Comparison of ENCODE assay signal across 12 cellular contexts in the genomic region with DNA sequence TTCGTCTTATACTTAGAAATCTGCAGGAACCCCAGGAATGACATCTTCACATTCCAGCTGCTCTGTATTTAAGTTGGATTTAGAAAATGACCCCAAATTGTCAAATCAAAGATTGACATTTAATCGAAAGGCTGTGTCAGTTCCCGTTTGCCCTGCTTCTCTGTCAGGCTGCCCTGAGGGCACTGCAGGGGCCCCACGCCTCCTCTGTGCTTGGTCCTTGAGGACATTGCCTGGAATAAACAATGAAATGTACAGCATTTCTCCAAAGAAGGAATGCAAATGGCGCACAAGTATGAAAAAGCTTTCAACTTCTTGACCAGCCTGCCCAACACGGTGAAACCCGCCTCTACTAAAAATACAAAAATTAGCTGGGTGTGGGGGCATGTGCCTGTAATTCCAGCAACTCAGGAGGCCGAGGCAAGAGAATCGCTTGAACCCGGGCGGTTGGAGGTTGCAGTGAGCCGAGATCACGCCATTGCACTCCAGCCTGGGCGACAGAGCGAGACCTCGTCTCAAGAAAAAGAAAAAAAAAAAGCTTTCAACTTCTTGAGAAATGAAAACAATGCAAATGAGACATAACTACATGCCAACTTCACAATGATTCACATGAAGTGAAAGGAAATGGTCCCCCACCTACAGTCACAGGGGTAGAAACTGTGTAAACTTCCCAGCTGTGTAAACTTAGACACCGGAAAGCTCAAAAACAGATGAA. TPM values are rescaled to one million over a fixed set of nuclear protein-coding genes. Genes with fewer than 3 reads are reported as not detected.
DNase-seq lines count a peak whose midpoint lies in the region; ATAC-seq and TF ChIP-seq lines count a peak whose summit lies in the region.
"Had no signal": no experiment of that assay in that cellular context is flagged by ENCODE, and none has a peak within 500 bp of the region (broad histone marks: within the 10 kb centered on the region; RNA-seq: fewer than 3 reads in every experiment).

No MANE protein-coding gene starts in this region.

- H3K27me3 Mint-ChIP-seq in activated CD8-positive, alpha-beta memory T cell treated with anti-CD3 and anti-CD28 coated beads, Interleukin-2, amount 10 ng/mL, durations not matched to agents 7 days and 5 days: no peaks in the 10 kb centered on the region
- H3K27me3 Mint-ChIP-seq in activated CD4-positive, alpha-beta memory T cell treated with anti-CD3 and anti-CD28 coated beads, Interleukin-2, amount 10 ng/mL, durations not matched to agents 7 days and 5 days: no peaks in the 10 kb centered on the region

- peaks cover 32% of the 10 kb centered on the region for H3K36me3 Mint-ChIP-seq in activated CD8-positive, alpha-beta memory T cell treated with anti-CD3 and anti-CD28 coated beads, Interleukin-2, amount 10 ng/mL, durations not matched to agents 7 days and 5 days
- peaks cover 34% of the 10 kb centered on the region for H3K36me3 Mint-ChIP-seq in activated CD4-positive, alpha-beta memory T cell treated with anti-CD3 and anti-CD28 coated beads, Interleukin-2, amount 10 ng/mL, durations not matched to agents 7 days and 5 days (ENCODE audit: low read depth)

- H3K4me2 ChIP-seq in neuronal stem cell (ENCODE audit: insufficient read depth, low read length, poor library complexity, severe bottlenecking): no peak overlapping the region

- H3K23ac ChIP-seq in neuronal stem cell (ENCODE audit: low read depth, low read length, poor library complexity): no peak overlapping the region

- no peak overlapping the region for H2AFZ ChIP-seq in neuronal stem cell (ENCODE audit: low read length)

- intact Hi-C loops in spleen (cut with DNase I; ENCODE audit: low total_unique reads): no loop called here

- H3K27me3 ChIP-seq in spleen (replicated peaks in 1 of 7): peaks cover 0 to 5% (median 0%) of the 10 kb centered on the region in 7 donors
- peaks cover 0 to 2% (median 0%) of the 10 kb centered on the region in 3 experiments for H3K27me3 ChIP-seq in neuronal stem cell (ENCODE audit: control insufficient read depth in 3 of 3, insufficient read depth in 3 of 3, low read depth in 1 of 3, low read length in 3 of 3)
- H3K27me3 ChIP-seq: suprapubic skin had no signal

- whole genome bisulfite sequencing in spleen, 5 donors: 54 to 73% (median 69%) methylated on average over 17 of the region's 17 CpGs
- WGBS in neuronal stem cell (ENCODE audit: extremely low coverage in 2 of 2, insufficient read length in 2 of 2, insufficient replicate concordance in 1 of 2), 2 donors: no CpG with 5 or more reads among the region's 17 CpGs

- CTCF ChIA-PET in activated CD8-positive, alpha-beta memory T cell treated with anti-CD3 and anti-CD28 coated beads, Interleukin-2, amount 10 ng/mL, durations not matched to agents 7 days and 5 days (lab: Charles Lee): interaction anchor here (0.8 to 3.1 kb wide), 8 partner anchors 11 to 50 kb away, joined by 3 to 17 read pairs (median 4); a partner anchor contains a TSS
- CTCF ChIA-PET in activated CD4-positive, alpha-beta memory T cell treated with anti-CD3 and anti-CD28 coated beads, Interleukin-2, amount 10 ng/mL, durations not matched to agents 7 days and 5 days (lab: Charles Lee): interaction anchor here (1.0 to 2.7 kb wide), 3 partner anchors 11 to 18 kb away, joined by 4 to 17 read pairs (median 15); a partner anchor contains a TSS

- TF ChIP-seq POLR2A in spleen (IDR thresholded peaks at IDR 0.05): no peak

- ATAC-seq in activated CD8-positive, alpha-beta memory T cell treated with anti-CD3 and anti-CD28 coated beads, Interleukin-2, amount 10 ng/mL, durations not matched to agents 7 days and 5 days: peak; percentile 78
- peak; percentile 65 for ATAC-seq in HG02678 (IDR thresholded peaks at IDR 0.05; ENCODE audit: unreplicated experiment)
- ATAC-seq: right cardiac atrium had no signal

- no peaks in the 10 kb centered on the region for H3K79me1 ChIP-seq in neuronal stem cell (ENCODE audit: low read depth, low read length)

- TF ChIP-seq CTCF in spleen (IDR thresholded peaks at IDR 0.05 in 8 of 11, conservative IDR thresholded peaks at IDR 0.05 in 3 of 11): no peak

- no peak overlapping the region for H2AK5ac ChIP-seq in neuronal stem cell (ENCODE audit: low read depth, low read length)

- H4K8ac ChIP-seq in neuronal stem cell (ENCODE audit: low read depth, low read length): no peak overlapping the region

- H3K9me3 ChIP-seq in spleen (no peaks in the 10 kb centered on the region), neuronal stem cell (replicated peaks in 1 of 2; ENCODE audit: control insufficient read depth in 2 of 2, insufficient read depth in 1 of 2, low read depth in 1 of 2, low read length in 2 of 2) (peaks cover 0 to 3% of the 10 kb centered on the region in 2 donors)
- H3K9me3 ChIP-seq: suprapubic skin had no signal

- no peak for DNase-seq in activated CD8-positive, alpha-beta memory T cell treated with anti-CD3 and anti-CD28 coated beads, Interleukin-2, amount 10 ng/mL, durations not matched to agents 7 days and 5 days
- DNase-seq in activated CD8-positive, alpha-beta memory T cell treated with anti-CD3 and anti-CD28 coated beads, Interleukin-2, amount 50 U/mL, for 4 hours: no peak
- DNase-seq in activated CD4-positive, alpha-beta memory T cell treated with anti-CD3 and anti-CD28 coated beads, Interleukin-2, amount 10 ng/mL, durations not matched to agents 7 days and 5 days: no peak
- DNase-seq in spleen: peak; percentile 61
- DNase-seq in NCI-H2029 treated with DMSO at 0.1 percent for 48 hours (lab: John Stamatoyannopoulos, UW): no peak
- DNase-seq in DMS 273 (lab: John Stamatoyannopoulos, UW; ENCODE audit: unreplicated experiment): no peak
- no peak for DNase-seq in neuronal stem cell (ENCODE audit: low spot score)
- DNase-seq: NCI-H1417, right cardiac atrium had no signal

- peaks cover 0 to 30% (median 11%) of the 10 kb centered on the region in 6 donors for H3K4me1 ChIP-seq in spleen
- H3K4me1 ChIP-seq in neuronal stem cell (ENCODE audit: control insufficient read depth in 2 of 2, insufficient read depth in 1 of 2, low read depth in 1 of 2, low read length in 2 of 2): peaks cover 0 to 12% of the 10 kb centered on the region in 2 donors
- H3K4me1 ChIP-seq: suprapubic skin had no signal

- no peak overlapping the region for H2BK120ac ChIP-seq in neuronal stem cell (ENCODE audit: low read depth, low read length)

- POLR2A ChIA-PET in activated CD4-positive, alpha-beta memory T cell treated with anti-CD3 and anti-CD28 coated beads, Interleukin-2, amount 10 ng/mL, durations not matched to agents 7 days and 5 days (lab: Charles Lee): interaction anchor here (0.6 to 4.7 kb wide), 7 partner anchors 11 to 499 kb away, joined by 3 to 59 read pairs (median 4); a partner anchor contains a TSS

- H3K4ac ChIP-seq in neuronal stem cell (ENCODE audit: low read length): no peak overlapping the region

- no peak overlapping the region for H3K9ac ChIP-seq in neuronal stem cell (ENCODE audit: low read depth, low read length, poor library complexity)

- peak overlapping the region in 1 of 8 donors; percentile 9 for H3K27ac ChIP-seq in spleen
- H3K27ac ChIP-seq in neuronal stem cell (replicated peaks; ENCODE audit: low read length): no peak overlapping the region
- H3K27ac ChIP-seq: suprapubic skin had no signal

- H2BK5ac ChIP-seq in neuronal stem cell (ENCODE audit: low read length): no peak overlapping the region

- no peaks in the 10 kb centered on the region for H3K9me3 Mint-ChIP-seq in activated CD8-positive, alpha-beta memory T cell treated with anti-CD3 and anti-CD28 coated beads, Interleukin-2, amount 10 ng/mL, durations not matched to agents 7 days and 5 days (ENCODE audit: low read depth)
- H3K9me3 Mint-ChIP-seq in activated CD4-positive, alpha-beta memory T cell treated with anti-CD3 and anti-CD28 coated beads, Interleukin-2, amount 10 ng/mL, durations not matched to agents 7 days and 5 days: no peaks in the 10 kb centered on the region

- peak overlapping the region; percentile 73 for H3K27ac Mint-ChIP-seq in activated CD8-positive, alpha-beta memory T cell treated with anti-CD3 and anti-CD28 coated beads, Interleukin-2, amount 10 ng/mL, durations not matched to agents 7 days and 5 days
- H3K27ac Mint-ChIP-seq in activated CD4-positive, alpha-beta memory T cell treated with anti-CD3 and anti-CD28 coated beads, Interleukin-2, amount 10 ng/mL, durations not matched to agents 7 days and 5 days: peak overlapping the region; percentile 65

- H3K4me3 Mint-ChIP-seq in activated CD8-positive, alpha-beta memory T cell treated with anti-CD3 and anti-CD28 coated beads, Interleukin-2, amount 10 ng/mL, durations not matched to agents 7 days and 5 days: peak overlapping the region; percentile 56
- H3K4me3 Mint-ChIP-seq in activated CD4-positive, alpha-beta memory T cell treated with anti-CD3 and anti-CD28 coated beads, Interleukin-2, amount 10 ng/mL, durations not matched to agents 7 days and 5 days: peak overlapping the region; percentile 3

- H2BK12ac ChIP-seq in neuronal stem cell (ENCODE audit: low read length): no peak overlapping the region

- H4K91ac ChIP-seq in neuronal stem cell (ENCODE audit: low read depth, low read length, poor library complexity): no peak overlapping the region

- H3K18ac ChIP-seq in neuronal stem cell (ENCODE audit: low read length): no peak overlapping the region

- H3K4me3 ChIP-seq in spleen (no peak overlapping the region), neuronal stem cell (ENCODE audit: low read length in 2 of 2) (no peak overlapping the region)
- H3K4me3 ChIP-seq: suprapubic skin had no signal

- no peak overlapping the region for H3K14ac ChIP-seq in neuronal stem cell (ENCODE audit: low read length)

- H3K36me3 ChIP-seq in spleen (no peaks in the 10 kb centered on the region), neuronal stem cell (replicated peaks in 1 of 2; ENCODE audit: control insufficient read depth in 2 of 2, insufficient read depth in 2 of 2, low read length in 2 of 2) (no peaks in the 10 kb centered on the region)
- H3K36me3 ChIP-seq: suprapubic skin had no signal

- H2BK15ac ChIP-seq in neuronal stem cell (ENCODE audit: low read length): no peak overlapping the region

- H3K4me1 Mint-ChIP-seq in activated CD8-positive, alpha-beta memory T cell treated with anti-CD3 and anti-CD28 coated beads, Interleukin-2, amount 10 ng/mL, durations not matched to agents 7 days and 5 days: peaks cover 50% of the 10 kb centered on the region
- H3K4me1 Mint-ChIP-seq in activated CD4-positive, alpha-beta memory T cell treated with anti-CD3 and anti-CD28 coated beads, Interleukin-2, amount 10 ng/mL, durations not matched to agents 7 days and 5 days: peaks cover 64% of the 10 kb centered on the region

RNA-seq across cellular contexts. Expression of a gene that starts 3.0 kb away (rescaled TPM):
- total RNA-seq in activated CD8-positive, alpha-beta memory T cell treated with anti-CD3 and anti-CD28 coated beads, Interleukin-2, amount 10 ng/mL, durations not matched to agents 7 days and 5 days: 10 to 100 TPM; 22.3 to 27.4 TPM
- 10 to 100 TPM; 24.6 to 24.8 TPM for total RNA-seq in activated CD4-positive, alpha-beta memory T cell treated with anti-CD3 and anti-CD28 coated beads, Interleukin-2, amount 10 ng/mL, durations not matched to agents 7 days and 5 days
- 1 to 10 TPM in 2 of 7 donors, under 1 TPM in 4, not detected in 1; 0.51 to 6.0 (median 0.78) TPM for total RNA-seq in spleen
- polyA plus RNA-seq in spleen: under 1 TPM; 0.22 to 0.32 (median 0.24) TPM
- polyA plus RNA-seq in neuronal stem cell (2013, experiment 1 of 2): not detected
- polyA plus RNA-seq in neuronal stem cell (2013, experiment 2 of 2): not detected
- total RNA-seq: right cardiac atrium had no signal
- polyA plus RNA-seq: right cardiac atrium had no signal

RNA-seq across cellular contexts. Expression of a gene that starts 10.8 kb away (rescaled TPM):
- 10 to 100 TPM; 75.3 to 89.5 TPM for total RNA-seq in activated CD8-positive, alpha-beta memory T cell treated with anti-CD3 and anti-CD28 coated beads, Interleukin-2, amount 10 ng/mL, durations not matched to agents 7 days and 5 days
- 10 to 100 TPM; 67.8 to 70.6 TPM for total RNA-seq in activated CD4-positive, alpha-beta memory T cell treated with anti-CD3 and anti-CD28 coated beads, Interleukin-2, amount 10 ng/mL, durations not matched to agents 7 days and 5 days
- total RNA-seq in spleen: 10 to 100 TPM in 5 of 7 donors, 1 to 10 TPM in 2; 7.2 to 16.3 (median 11.4) TPM
- polyA plus RNA-seq in spleen: 1 to 10 TPM; 2.6 to 4.2 (median 3.3) TPM
- polyA plus RNA-seq in neuronal stem cell (2013, experiment 1 of 2): not detected
- polyA plus RNA-seq in neuronal stem cell (2013, experiment 2 of 2): not detected
- total RNA-seq: cerebellum had no signal

RNA-seq across cellular contexts. Expression of a gene that starts 26.6 kb away (rescaled TPM):
- total RNA-seq in activated CD8-positive, alpha-beta memory T cell treated with anti-CD3 and anti-CD28 coated beads, Interleukin-2, amount 10 ng/mL, durations not matched to agents 7 days and 5 days: not detected
- total RNA-seq in activated CD4-positive, alpha-beta memory T cell treated with anti-CD3 and anti-CD28 coated beads, Interleukin-2, amount 10 ng/mL, durations not matched to agents 7 days and 5 days: not detected
- not detected for total RNA-seq in spleen
- not detected for polyA plus RNA-seq in spleen
- not detected for polyA plus RNA-seq in neuronal stem cell (2013, experiment 1 of 2)
- not detected for polyA plus RNA-seq in neuronal stem cell (2013, experiment 2 of 2)
- total RNA-seq: cerebellum, right cardiac atrium, suprapubic skin had no signal
- polyA plus RNA-seq: right cardiac atrium had no signal

RNA-seq across cellular contexts. Expression of a gene that starts 42.1 kb away (rescaled TPM):
- not detected for total RNA-seq in activated CD8-positive, alpha-beta memory T cell treated with anti-CD3 and anti-CD28 coated beads, Interleukin-2, amount 10 ng/mL, durations not matched to agents 7 days and 5 days
- total RNA-seq in activated CD4-positive, alpha-beta memory T cell treated with anti-CD3 and anti-CD28 coated beads, Interleukin-2, amount 10 ng/mL, durations not matched to agents 7 days and 5 days: not detected
- total RNA-seq in spleen: not detected
- polyA plus RNA-seq in spleen: under 1 TPM in 1 of 3 donors, not detected in 2; 0.14 TPM
- polyA plus RNA-seq in neuronal stem cell (2013, experiment 1 of 2): not detected
- not detected for polyA plus RNA-seq in neuronal stem cell (2013, experiment 2 of 2)
- total RNA-seq: cerebellum, right cardiac atrium, suprapubic skin had no signal
- polyA plus RNA-seq: right cardiac atrium had no signal
